ENCODE assay signal across 1 cellular context in the genomic region with DNA sequence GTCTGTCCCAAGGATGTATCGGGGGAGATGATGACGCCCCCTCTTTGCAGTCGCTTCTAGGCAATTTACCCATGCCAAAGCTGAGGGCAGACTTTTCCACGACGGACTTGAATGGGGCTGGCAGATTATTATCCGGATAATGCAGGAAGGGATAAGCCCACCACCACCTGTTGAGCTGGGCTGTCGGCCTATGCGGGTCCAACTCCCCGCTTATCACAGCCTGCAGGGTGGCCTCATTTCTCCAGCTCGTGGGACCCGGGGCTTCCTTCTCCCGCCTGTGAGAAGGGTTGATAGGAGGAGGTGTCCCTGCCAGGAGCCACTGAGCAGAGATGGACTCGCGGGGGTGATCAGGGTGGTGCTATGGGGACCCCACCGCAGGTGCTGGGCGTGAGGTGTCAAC.
TF ChIP-seq lines count a peak whose summit lies in the region.

No MANE protein-coding gene starts in this region.

TF ChIP-seq in GM23338, 12 proteins besides CTCF, POLR2A, EP300 and RAD21 (continued from another document):
- TF ChIP-seq, protein P1, sequence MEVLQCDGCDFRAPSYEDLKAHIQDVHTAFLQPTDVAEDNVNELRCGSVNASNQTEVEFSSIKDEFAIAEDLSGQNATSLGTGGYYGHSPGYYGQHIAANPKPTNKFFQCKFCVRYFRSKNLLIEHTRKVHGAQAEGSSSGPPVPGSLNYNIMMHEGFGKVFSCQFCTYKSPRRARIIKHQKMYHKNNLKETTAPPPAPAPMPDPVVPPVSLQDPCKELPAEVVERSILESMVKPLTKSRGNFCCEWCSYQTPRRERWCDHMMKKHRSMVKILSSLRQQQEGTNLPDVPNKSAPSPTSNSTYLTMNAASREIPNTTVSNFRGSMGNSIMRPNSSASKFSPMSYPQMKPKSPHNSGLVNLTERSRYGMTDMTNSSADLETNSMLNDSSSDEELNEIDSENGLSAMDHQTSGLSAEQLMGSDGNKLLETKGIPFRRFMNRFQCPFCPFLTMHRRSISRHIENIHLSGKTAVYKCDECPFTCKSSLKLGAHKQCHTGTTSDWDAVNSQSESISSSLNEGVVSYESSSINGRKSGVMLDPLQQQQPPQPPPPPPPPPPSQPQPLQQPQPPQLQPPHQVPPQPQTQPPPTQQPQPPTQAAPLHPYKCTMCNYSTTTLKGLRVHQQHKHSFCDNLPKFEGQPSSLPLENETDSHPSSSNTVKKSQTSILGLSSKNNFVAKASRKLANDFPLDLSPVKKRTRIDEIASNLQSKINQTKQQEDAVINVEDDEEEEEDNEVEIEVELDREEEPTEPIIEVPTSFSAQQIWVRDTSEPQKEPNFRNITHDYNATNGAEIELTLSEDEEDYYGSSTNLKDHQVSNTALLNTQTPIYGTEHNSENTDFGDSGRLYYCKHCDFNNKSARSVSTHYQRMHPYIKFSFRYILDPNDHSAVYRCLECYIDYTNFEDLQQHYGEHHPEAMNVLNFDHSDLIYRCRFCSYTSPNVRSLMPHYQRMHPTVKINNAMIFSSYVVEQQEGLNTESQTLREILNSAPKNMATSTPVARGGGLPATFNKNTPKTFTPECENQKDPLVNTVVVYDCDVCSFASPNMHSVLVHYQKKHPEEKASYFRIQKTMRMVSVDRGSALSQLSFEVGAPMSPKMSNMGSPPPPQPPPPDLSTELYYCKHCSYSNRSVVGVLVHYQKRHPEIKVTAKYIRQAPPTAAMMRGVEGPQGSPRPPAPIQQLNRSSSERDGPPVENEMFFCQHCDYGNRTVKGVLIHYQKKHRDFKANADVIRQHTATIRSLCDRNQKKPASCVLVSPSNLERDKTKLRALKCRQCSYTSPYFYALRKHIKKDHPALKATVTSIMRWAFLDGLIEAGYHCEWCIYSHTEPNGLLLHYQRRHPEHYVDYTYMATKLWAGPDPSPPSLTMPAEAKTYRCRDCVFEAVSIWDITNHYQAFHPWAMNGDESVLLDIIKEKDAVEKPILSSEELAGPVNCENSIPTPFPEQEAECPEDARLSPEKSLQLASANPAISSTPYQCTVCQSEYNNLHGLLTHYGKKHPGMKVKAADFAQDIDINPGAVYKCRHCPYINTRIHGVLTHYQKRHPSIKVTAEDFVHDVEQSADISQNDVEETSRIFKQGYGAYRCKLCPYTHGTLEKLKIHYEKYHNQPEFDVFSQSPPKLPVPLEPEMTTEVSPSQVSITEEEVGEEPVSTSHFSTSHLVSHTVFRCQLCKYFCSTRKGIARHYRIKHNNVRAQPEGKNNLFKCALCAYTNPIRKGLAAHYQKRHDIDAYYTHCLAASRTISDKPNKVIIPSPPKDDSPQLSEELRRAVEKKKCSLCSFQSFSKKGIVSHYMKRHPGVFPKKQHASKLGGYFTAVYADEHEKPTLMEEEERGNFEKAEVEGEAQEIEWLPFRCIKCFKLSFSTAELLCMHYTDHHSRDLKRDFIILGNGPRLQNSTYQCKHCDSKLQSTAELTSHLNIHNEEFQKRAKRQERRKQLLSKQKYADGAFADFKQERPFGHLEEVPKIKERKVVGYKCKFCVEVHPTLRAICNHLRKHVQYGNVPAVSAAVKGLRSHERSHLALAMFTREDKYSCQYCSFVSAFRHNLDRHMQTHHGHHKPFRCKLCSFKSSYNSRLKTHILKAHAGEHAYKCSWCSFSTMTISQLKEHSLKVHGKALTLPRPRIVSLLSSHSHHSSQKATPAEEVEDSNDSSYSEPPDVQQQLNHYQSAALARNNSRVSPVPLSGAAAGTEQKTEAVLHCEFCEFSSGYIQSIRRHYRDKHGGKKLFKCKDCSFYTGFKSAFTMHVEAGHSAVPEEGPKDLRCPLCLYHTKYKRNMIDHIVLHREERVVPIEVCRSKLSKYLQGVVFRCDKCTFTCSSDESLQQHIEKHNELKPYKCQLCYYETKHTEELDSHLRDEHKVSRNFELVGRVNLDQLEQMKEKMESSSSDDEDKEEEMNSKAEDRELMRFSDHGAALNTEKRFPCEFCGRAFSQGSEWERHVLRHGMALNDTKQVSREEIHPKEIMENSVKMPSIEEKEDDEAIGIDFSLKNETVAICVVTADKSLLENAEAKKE (CRISPR knock-in tag; IDR thresholded peaks at IDR 0.05) = no peak
- TF ChIP-seq STAT1 (IDR thresholded peaks at IDR 0.05; ENCODE audit: unreplicated experiment) = no peak
- TF ChIP-seq REST (IDR thresholded peaks at IDR 0.05; ENCODE audit: unreplicated experiment) = no peak
- no peak for TF ChIP-seq EZH2 (IDR thresholded peaks at IDR 0.05; ENCODE audit: low read depth, unreplicated experiment)
- TF ChIP-seq ETS1 (IDR thresholded peaks at IDR 0.05) = no peak
- TF ChIP-seq POLR2AphosphoS5 (IDR thresholded peaks at IDR 0.05; ENCODE audit: low read depth) = no peak
